Comparison of ENCODE assay signal across 8 cellular contexts in the genomic region with DNA sequence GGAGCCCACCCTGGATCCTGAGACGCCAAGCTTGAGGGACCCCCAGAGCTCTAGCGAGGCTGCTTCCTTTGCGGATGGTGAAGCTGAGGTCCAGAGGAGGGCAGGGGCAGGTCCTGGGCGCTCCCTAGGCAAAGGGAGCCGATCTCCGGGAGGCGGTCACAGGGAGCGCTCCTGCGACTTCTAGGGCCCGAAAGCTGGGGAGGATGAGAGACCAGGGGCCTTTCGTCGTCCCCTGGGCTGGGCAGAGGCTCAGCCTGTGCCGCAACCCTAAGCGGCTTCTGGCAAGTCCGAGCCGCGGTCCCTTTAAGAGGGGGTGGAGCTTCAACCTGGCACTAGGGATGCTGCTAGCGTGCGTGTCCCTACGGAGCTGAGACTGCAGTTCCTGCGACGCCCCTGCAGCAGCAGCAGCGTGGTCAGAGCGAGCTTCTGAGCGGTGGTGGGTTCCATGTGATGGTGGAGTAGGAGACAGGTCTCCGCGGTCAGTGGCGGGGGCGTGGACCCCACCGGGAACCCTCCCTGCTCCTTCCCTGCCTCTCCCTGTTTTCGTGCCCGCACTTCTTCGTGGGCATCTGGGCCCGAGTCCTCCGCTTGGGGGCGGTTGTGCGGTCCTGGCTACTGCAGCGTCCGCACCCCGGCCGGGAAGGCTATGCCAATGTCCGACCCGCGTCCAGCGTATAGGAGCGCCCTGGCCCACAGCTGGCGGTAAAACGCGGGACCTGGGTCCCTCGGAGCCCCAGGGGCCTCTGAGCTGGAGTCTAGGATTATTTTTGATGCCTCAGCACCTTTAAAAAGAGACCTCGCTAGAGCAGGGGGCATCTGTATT.
DNase-seq lines count a peak whose midpoint lies in the region; ATAC-seq and TF ChIP-seq lines count a peak whose summit lies in the region.

No MANE protein-coding gene starts in this region.

- CTCF ChIA-PET in RWPE1 (lab: Yijun Ruan, JAX): interaction anchor here (0.5 to 1.0 kb wide), 4 partner anchors 10 to 348 kb away, joined by 3 to 4 read pairs (median 3); no protein-coding TSS in a partner anchor

- H3K27me3 ChIP-seq in foreskin keratinocyte: no peaks in the 10 kb centered on the region
- H3K27me3 ChIP-seq in neuron (ENCODE audit: insufficient read depth, low read length): no peaks in the 10 kb centered on the region

- POLR2A ChIA-PET in RWPE1 (lab: Yijun Ruan, JAX; ENCODE audit: low non-redundant PET): interaction anchor here (0.6 to 1.7 kb wide), 2 partner anchors 8 to 120 kb away, joined by 4 to 5 read pairs; no protein-coding TSS in a partner anchor

- H3K36me3 ChIP-seq in neuron (ENCODE audit: insufficient read depth, low read length): no peaks in the 10 kb centered on the region

- H3K4me1 ChIP-seq in foreskin keratinocyte (peaks cover 24% of the 10 kb centered on the region), neuron (ENCODE audit: insufficient read depth, low read length) (peaks cover 6% of the 10 kb centered on the region)

- peak overlapping the region; percentile 70 for H3K27ac ChIP-seq in RWPE1
- H3K27ac ChIP-seq in foreskin keratinocyte: peak overlapping the region; percentile 38

- ATAC-seq in GM21717 (IDR thresholded peaks at IDR 0.05; ENCODE audit: unreplicated experiment) (peak; percentile 100), foreskin keratinocyte (peak; percentile 96)

- in situ Hi-C loops in KBM-7 (cut with MboI; ENCODE audit: low pct_unique_long_range_greater_than_20kb, low sequenced_read_pairs): no loop called here

- H3K9me3 ChIP-seq in neuron (ENCODE audit: low read length): no peaks in the 10 kb centered on the region

- H3K4me3 ChIP-seq in neuron (ENCODE audit: low read length): peak overlapping the region; percentile 84

- DNase-seq in DMS79 treated with DMSO at 0.1 percent for 48 hours (lab: John Stamatoyannopoulos, UW) (peak; percentile 87), KBM-7 (peak; percentile 92), RWPE1 (ENCODE audit: low spot score) (peak; percentile 57), activated gamma-delta T cell treated with Interleukin-2 at 50 U/mL for 16 hours (peak; percentile 63), foreskin keratinocyte (peak in 1 of 2 donors; percentile 79), stromal cell of bone marrow (ENCODE audit: low read depth) (peak; percentile 79)

- H2AFZ ChIP-seq in neuron (ENCODE audit: low read depth, low read length): peak overlapping the region; percentile 88

- TF ChIP-seq CTCF in RWPE1 (conservative IDR thresholded peaks at IDR 0.05; ENCODE audit: low read depth) (no peak; the same call in 1 of the 2 replicates), foreskin keratinocyte (conservative IDR thresholded peaks at IDR 0.05) (peak; percentile 42)
